Comparison of ENCODE assay signal across 1 cellular context in genomic region chr15:63048115-63048985, GRCh38.
TF ChIP-seq lines count a peak whose summit lies in the region.

No MANE protein-coding gene starts in this region.

TF ChIP-seq in WTC11, 78 proteins besides CTCF, POLR2A, EP300 and RAD21 (continued from another document and continues in another):
- TF ChIP-seq, protein P1, sequence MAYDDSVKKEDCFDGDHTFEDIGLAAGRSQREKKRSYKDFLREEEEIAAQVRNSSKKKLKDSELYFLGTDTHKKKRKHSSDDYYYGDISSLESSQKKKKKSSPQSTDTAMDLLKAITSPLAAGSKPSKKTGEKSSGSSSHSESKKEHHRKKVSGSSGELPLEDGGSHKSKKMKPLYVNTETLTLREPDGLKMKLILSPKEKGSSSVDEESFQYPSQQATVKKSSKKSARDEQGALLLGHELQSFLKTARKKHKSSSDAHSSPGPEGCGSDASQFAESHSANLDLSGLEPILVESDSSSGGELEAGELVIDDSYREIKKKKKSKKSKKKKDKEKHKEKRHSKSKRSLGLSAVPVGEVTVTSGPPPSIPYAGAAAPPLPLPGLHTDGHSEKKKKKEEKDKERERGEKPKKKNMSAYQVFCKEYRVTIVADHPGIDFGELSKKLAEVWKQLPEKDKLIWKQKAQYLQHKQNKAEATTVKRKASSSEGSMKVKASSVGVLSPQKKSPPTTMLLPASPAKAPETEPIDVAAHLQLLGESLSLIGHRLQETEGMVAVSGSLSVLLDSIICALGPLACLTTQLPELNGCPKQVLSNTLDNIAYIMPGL (CRISPR knock-in tag; IDR thresholded peaks at IDR 0.05) = peak; percentile 99
- TF ChIP-seq, protein P2, sequence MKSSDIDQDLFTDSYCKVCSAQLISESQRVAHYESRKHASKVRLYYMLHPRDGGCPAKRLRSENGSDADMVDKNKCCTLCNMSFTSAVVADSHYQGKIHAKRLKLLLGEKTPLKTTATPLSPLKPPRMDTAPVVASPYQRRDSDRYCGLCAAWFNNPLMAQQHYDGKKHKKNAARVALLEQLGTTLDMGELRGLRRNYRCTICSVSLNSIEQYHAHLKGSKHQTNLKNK (CRISPR knock-in tag; IDR thresholded peaks at IDR 0.05) = 0 out of 2 replicates have a peak, but pooled peaks have one; percentile 41
- TF ChIP-seq TP53 (CRISPR knock-in tag; IDR thresholded peaks at IDR 0.05) (peak; percentile 80; the same call in 1 of the 2 replicates), IRF2 (CRISPR knock-in tag; IDR thresholded peaks at IDR 0.05; ENCODE audit: borderline replicate concordance, low read depth) (peak; percentile 66; the same call in 1 of the 2 replicates), TEAD4 (CRISPR knock-in tag; IDR thresholded peaks at IDR 0.05) (no peak; the same call in 1 of the 2 replicates), HMGA2 (CRISPR knock-in tag; IDR thresholded peaks at IDR 0.05) (no peak), ELF4 (CRISPR knock-in tag; IDR thresholded peaks at IDR 0.05; ENCODE audit: low read depth) (no peak), E2F1 (CRISPR knock-in tag; IDR thresholded peaks at IDR 0.05) (peak; percentile 69; the same call in 1 of the 2 replicates), ZNF138 (CRISPR knock-in tag; conservative IDR thresholded peaks at IDR 0.05) (peak; percentile 5; the same call in 1 of the 2 replicates), ATF1 (CRISPR knock-in tag; IDR thresholded peaks at IDR 0.05) (0 out of 2 replicates have a peak, but pooled peaks have one; percentile 11), GRHL2 (CRISPR knock-in tag; IDR thresholded peaks at IDR 0.05; ENCODE audit: insufficient replicate concordance, severe bottlenecking) (no peak), RELA (CRISPR knock-in tag; IDR thresholded peaks at IDR 0.05; ENCODE audit: borderline replicate concordance) (peak; percentile 96), TEAD1 (CRISPR knock-in tag; IDR thresholded peaks at IDR 0.05) (peak; percentile 89; the same call in 1 of the 2 replicates), IRF1 (CRISPR knock-in tag; IDR thresholded peaks at IDR 0.05) (no peak; the same call in 1 of the 2 replicates), EMX1 (CRISPR knock-in tag; IDR thresholded peaks at IDR 0.05) (peak; percentile 93), JUN (CRISPR knock-in tag; IDR thresholded peaks at IDR 0.05) (no peak; the same call in 1 of the 2 replicates), ZNF281 (CRISPR knock-in tag; IDR thresholded peaks at IDR 0.05) (no peak), ATF2 (CRISPR knock-in tag; IDR thresholded peaks at IDR 0.05; ENCODE audit: borderline replicate concordance, low read depth) (0 out of 2 replicates have a peak, but pooled peaks have one; percentile 22), ZNF416 (CRISPR knock-in tag; IDR thresholded peaks at IDR 0.05) (peak; percentile 96), GTF2I (CRISPR knock-in tag; conservative IDR thresholded peaks at IDR 0.05) (no peak), ESRRA (CRISPR knock-in tag; IDR thresholded peaks at IDR 0.05; ENCODE audit: borderline replicate concordance) (peak; percentile 93), CDX4 (CRISPR knock-in tag; IDR thresholded peaks at IDR 0.05; ENCODE audit: borderline replicate concordance) (peak; percentile 13; the same call in 1 of the 2 replicates), GABPB1 (CRISPR knock-in tag; IDR thresholded peaks at IDR 0.05) (peak; percentile 60; the same call in 1 of the 2 replicates)
- TF ChIP-seq, protein P3, sequence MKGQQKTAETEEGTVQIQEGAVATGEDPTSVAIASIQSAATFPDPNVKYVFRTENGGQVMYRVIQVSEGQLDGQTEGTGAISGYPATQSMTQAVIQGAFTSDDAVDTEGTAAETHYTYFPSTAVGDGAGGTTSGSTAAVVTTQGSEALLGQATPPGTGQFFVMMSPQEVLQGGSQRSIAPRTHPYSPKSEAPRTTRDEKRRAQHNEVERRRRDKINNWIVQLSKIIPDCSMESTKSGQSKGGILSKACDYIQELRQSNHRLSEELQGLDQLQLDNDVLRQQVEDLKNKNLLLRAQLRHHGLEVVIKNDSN (CRISPR knock-in tag; IDR thresholded peaks at IDR 0.05) = peak; percentile 36; the same call in 1 of the 2 replicates
- TF ChIP-seq, protein P4, sequence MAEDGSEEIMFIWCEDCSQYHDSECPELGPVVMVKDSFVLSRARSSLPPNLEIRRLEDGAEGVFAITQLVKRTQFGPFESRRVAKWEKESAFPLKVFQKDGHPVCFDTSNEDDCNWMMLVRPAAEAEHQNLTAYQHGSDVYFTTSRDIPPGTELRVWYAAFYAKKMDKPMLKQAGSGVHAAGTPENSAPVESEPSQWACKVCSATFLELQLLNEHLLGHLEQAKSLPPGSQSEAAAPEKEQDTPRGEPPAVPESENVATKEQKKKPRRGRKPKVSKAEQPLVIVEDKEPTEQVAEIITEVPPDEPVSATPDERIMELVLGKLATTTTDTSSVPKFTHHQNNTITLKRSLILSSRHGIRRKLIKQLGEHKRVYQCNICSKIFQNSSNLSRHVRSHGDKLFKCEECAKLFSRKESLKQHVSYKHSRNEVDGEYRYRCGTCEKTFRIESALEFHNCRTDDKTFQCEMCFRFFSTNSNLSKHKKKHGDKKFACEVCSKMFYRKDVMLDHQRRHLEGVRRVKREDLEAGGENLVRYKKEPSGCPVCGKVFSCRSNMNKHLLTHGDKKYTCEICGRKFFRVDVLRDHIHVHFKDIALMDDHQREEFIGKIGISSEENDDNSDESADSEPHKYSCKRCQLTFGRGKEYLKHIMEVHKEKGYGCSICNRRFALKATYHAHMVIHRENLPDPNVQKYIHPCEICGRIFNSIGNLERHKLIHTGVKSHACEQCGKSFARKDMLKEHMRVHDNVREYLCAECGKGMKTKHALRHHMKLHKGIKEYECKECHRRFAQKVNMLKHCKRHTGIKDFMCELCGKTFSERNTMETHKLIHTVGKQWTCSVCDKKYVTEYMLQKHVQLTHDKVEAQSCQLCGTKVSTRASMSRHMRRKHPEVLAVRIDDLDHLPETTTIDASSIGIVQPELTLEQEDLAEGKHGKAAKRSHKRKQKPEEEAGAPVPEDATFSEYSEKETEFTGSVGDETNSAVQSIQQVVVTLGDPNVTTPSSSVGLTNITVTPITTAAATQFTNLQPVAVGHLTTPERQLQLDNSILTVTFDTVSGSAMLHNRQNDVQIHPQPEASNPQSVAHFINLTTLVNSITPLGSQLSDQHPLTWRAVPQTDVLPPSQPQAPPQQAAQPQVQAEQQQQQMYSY (CRISPR knock-in tag; IDR thresholded peaks at IDR 0.05) = peak; percentile 89
- TF ChIP-seq, protein P5, sequence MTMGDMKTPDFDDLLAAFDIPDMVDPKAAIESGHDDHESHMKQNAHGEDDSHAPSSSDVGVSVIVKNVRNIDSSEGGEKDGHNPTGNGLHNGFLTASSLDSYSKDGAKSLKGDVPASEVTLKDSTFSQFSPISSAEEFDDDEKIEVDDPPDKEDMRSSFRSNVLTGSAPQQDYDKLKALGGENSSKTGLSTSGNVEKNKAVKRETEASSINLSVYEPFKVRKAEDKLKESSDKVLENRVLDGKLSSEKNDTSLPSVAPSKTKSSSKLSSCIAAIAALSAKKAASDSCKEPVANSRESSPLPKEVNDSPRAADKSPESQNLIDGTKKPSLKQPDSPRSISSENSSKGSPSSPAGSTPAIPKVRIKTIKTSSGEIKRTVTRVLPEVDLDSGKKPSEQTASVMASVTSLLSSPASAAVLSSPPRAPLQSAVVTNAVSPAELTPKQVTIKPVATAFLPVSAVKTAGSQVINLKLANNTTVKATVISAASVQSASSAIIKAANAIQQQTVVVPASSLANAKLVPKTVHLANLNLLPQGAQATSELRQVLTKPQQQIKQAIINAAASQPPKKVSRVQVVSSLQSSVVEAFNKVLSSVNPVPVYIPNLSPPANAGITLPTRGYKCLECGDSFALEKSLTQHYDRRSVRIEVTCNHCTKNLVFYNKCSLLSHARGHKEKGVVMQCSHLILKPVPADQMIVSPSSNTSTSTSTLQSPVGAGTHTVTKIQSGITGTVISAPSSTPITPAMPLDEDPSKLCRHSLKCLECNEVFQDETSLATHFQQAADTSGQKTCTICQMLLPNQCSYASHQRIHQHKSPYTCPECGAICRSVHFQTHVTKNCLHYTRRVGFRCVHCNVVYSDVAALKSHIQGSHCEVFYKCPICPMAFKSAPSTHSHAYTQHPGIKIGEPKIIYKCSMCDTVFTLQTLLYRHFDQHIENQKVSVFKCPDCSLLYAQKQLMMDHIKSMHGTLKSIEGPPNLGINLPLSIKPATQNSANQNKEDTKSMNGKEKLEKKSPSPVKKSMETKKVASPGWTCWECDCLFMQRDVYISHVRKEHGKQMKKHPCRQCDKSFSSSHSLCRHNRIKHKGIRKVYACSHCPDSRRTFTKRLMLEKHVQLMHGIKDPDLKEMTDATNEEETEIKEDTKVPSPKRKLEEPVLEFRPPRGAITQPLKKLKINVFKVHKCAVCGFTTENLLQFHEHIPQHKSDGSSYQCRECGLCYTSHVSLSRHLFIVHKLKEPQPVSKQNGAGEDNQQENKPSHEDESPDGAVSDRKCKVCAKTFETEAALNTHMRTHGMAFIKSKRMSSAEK (CRISPR knock-in tag; IDR thresholded peaks at IDR 0.05; ENCODE audit: borderline replicate concordance) = peak; percentile 78; the same call in 1 of the 2 replicates
- TF ChIP-seq, protein P6, sequence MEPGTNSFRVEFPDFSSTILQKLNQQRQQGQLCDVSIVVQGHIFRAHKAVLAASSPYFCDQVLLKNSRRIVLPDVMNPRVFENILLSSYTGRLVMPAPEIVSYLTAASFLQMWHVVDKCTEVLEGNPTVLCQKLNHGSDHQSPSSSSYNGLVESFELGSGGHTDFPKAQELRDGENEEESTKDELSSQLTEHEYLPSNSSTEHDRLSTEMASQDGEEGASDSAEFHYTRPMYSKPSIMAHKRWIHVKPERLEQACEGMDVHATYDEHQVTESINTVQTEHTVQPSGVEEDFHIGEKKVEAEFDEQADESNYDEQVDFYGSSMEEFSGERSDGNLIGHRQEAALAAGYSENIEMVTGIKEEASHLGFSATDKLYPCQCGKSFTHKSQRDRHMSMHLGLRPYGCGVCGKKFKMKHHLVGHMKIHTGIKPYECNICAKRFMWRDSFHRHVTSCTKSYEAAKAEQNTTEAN (CRISPR knock-in tag; IDR thresholded peaks at IDR 0.05) = peak; percentile 14; the same call in 1 of the 2 replicates
- TF ChIP-seq, protein P7, sequence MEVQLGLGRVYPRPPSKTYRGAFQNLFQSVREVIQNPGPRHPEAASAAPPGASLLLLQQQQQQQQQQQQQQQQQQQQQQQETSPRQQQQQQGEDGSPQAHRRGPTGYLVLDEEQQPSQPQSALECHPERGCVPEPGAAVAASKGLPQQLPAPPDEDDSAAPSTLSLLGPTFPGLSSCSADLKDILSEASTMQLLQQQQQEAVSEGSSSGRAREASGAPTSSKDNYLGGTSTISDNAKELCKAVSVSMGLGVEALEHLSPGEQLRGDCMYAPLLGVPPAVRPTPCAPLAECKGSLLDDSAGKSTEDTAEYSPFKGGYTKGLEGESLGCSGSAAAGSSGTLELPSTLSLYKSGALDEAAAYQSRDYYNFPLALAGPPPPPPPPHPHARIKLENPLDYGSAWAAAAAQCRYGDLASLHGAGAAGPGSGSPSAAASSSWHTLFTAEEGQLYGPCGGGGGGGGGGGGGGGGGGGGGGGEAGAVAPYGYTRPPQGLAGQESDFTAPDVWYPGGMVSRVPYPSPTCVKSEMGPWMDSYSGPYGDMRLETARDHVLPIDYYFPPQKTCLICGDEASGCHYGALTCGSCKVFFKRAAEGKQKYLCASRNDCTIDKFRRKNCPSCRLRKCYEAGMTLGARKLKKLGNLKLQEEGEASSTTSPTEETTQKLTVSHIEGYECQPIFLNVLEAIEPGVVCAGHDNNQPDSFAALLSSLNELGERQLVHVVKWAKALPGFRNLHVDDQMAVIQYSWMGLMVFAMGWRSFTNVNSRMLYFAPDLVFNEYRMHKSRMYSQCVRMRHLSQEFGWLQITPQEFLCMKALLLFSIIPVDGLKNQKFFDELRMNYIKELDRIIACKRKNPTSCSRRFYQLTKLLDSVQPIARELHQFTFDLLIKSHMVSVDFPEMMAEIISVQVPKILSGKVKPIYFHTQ (CRISPR knock-in tag; IDR thresholded peaks at IDR 0.05) = peak; percentile 66; the same call in 1 of the 2 replicates
